ENCODE assay signal across 11 cellular contexts in genomic region chr15:42577514-42578031, GRCh38. TPM values are rescaled to one million over a fixed set of nuclear protein-coding genes. Genes with fewer than 3 reads are reported as not detected.
DNase-seq lines count a peak whose midpoint lies in the region; ATAC-seq and TF ChIP-seq lines count a peak whose summit lies in the region.
"Had no signal": no experiment of that assay in that cellular context is flagged by ENCODE, and none has a peak within 500 bp of the region (broad histone marks: within the 10 kb centered on the region; RNA-seq: fewer than 3 reads in every experiment).

No MANE protein-coding gene starts in this region.

- ATAC-seq in GM21529 (IDR thresholded peaks at IDR 0.05; ENCODE audit: unreplicated experiment) (no peak), HG02938 (IDR thresholded peaks at IDR 0.05; ENCODE audit: unreplicated experiment) (no peak), GM21515 (IDR thresholded peaks at IDR 0.05; ENCODE audit: unreplicated experiment) (no peak)

- H2AFZ ChIP-seq in OCI-LY7 (ENCODE audit: low read length) = no peak overlapping the region

- CTCF ChIA-PET in activated CD4-positive, alpha-beta T cell treated with anti-CD3 and anti-CD28 coated beads, Interleukin-2, amount 10 ng/mL, durations not matched to agents 7 days and 5 days (lab: Charles Lee) = interaction anchor here (0.6 to 0.9 kb wide), 3 partner anchors 28 to 155 kb away, joined by 3 read pairs; no protein-coding TSS in a partner anchor
- CTCF ChIA-PET in OCI-LY7 (lab: Charles Lee; ENCODE audit: unreplicated experiment) = no interaction called here

- peaks cover 0 to 25% (median 0%) of the 10 kb centered on the region in 3 donors for H3K27me3 ChIP-seq in stomach

- no peak for TF ChIP-seq POLR2A in stomach (IDR thresholded peaks at IDR 0.05)

- peaks cover 44% of the 10 kb centered on the region for H3K4me1 ChIP-seq in OCI-LY7 (ENCODE audit: insufficient read depth, low read length, poor library complexity, severe bottlenecking)
- H3K4me1 ChIP-seq in stomach = peaks cover 11 to 71% (median 42%) of the 10 kb centered on the region in 4 donors

- H3K4me2 ChIP-seq in OCI-LY7 (ENCODE audit: low read length) = peak overlapping the region; percentile 78; the same call in 1 of the 2 replicates

- peaks cover 30% of the 10 kb centered on the region for H3K27me3 Mint-ChIP-seq in activated CD4-positive, alpha-beta T cell treated with anti-CD3 and anti-CD28 coated beads, Interleukin-2, amount 10 ng/mL, durations not matched to agents 7 days and 5 days

- no peaks in the 10 kb centered on the region for H3K9me3 Mint-ChIP-seq in activated CD4-positive, alpha-beta T cell treated with anti-CD3 and anti-CD28 coated beads, Interleukin-2, amount 10 ng/mL, durations not matched to agents 7 days and 5 days

- H3K27ac ChIP-seq in OCI-LY7 (ENCODE audit: low read depth, low read length, poor library complexity, severe bottlenecking) (no peak overlapping the region), stomach (peak overlapping the region in 3 of 5 donors; percentile 25 to 63 (median 52))

- H3K36me3 ChIP-seq in OCI-LY7 (ENCODE audit: insufficient read depth, low read length) (no peaks in the 10 kb centered on the region; the same call in 1 of the 2 replicates), stomach (no peaks in the 10 kb centered on the region)

- POLR2A ChIA-PET in activated CD4-positive, alpha-beta T cell treated with anti-CD3 and anti-CD28 coated beads, Interleukin-2, amount 10 ng/mL, durations not matched to agents 7 days and 5 days (lab: Charles Lee) = no interaction called here
- POLR2A ChIA-PET in OCI-LY7 (lab: Charles Lee) = no interaction called here

- H3K36me3 Mint-ChIP-seq in activated CD4-positive, alpha-beta T cell treated with anti-CD3 and anti-CD28 coated beads, Interleukin-2, amount 10 ng/mL, durations not matched to agents 7 days and 5 days (ENCODE audit: low read depth) = peaks cover 5% of the 10 kb centered on the region

- TF ChIP-seq CTCF in OCI-LY7 (conservative IDR thresholded peaks at IDR 0.05; ENCODE audit: low read length) (no peak), stomach (IDR thresholded peaks at IDR 0.05) (no peak)

- peak overlapping the region; percentile 28 for H3K27ac Mint-ChIP-seq in activated CD4-positive, alpha-beta T cell treated with anti-CD3 and anti-CD28 coated beads, Interleukin-2, amount 10 ng/mL, durations not matched to agents 7 days and 5 days

- WGBS in stomach, 5 donors = 8 to 50% (median 38%) methylated on average over 1 of the region's 1 CpG

- H3K4me1 Mint-ChIP-seq in activated CD4-positive, alpha-beta T cell treated with anti-CD3 and anti-CD28 coated beads, Interleukin-2, amount 10 ng/mL, durations not matched to agents 7 days and 5 days = peaks cover 60% of the 10 kb centered on the region

- no TSS peak for BruUV-seq in OCI-LY7 (replicated peaks; lab: Mats Ljungman, UMichigan)

- peak overlapping the region; percentile 40 for H3K4me3 Mint-ChIP-seq in activated CD4-positive, alpha-beta T cell treated with anti-CD3 and anti-CD28 coated beads, Interleukin-2, amount 10 ng/mL, durations not matched to agents 7 days and 5 days

- DNase-seq in activated CD4-positive, alpha-beta T cell treated with anti-CD3 and anti-CD28 coated beads, Interleukin-2, amount 10 ng/mL, durations not matched to agents 7 days and 5 days = no peak
- DNase-seq in activated CD4-positive, alpha-beta T cell treated with anti-CD3 and anti-CD28 coated beads, Interleukin-2, amount 50 U/mL, for 4 hours = no peak
- DNase-seq in OCI-LY7 (ENCODE audit: low spot score) (peak; percentile 29), fibroblast of gingiva (ENCODE audit: low read depth) (peak; percentile 82), stomach (no peak)
- DNase-seq: NCI-H1092, posterior cingulate gyrus, SW 1271 had no signal

- no peaks in the 10 kb centered on the region for H4K20me1 ChIP-seq in OCI-LY7 (ENCODE audit: insufficient read depth, low read length)

- no peaks in the 10 kb centered on the region for H3K9me2 ChIP-seq in OCI-LY7 (ENCODE audit: insufficient read depth, low read length)

- no peaks in the 10 kb centered on the region; the same call in 1 of the 2 replicates for H3K9me3 ChIP-seq in OCI-LY7 (ENCODE audit: low read length)
- no peaks in the 10 kb centered on the region for H3K9me3 ChIP-seq in stomach

- peaks cover 11% of the 10 kb centered on the region; the same call in 1 of the 2 replicates for H3K79me2 ChIP-seq in OCI-LY7 (ENCODE audit: insufficient read depth, low read depth, low read length)

- H3K4me3 ChIP-seq in OCI-LY7 (ENCODE audit: low read depth, low read length, poor library complexity, severe bottlenecking) (no peak overlapping the region), stomach (peak overlapping the region in 3 of 4 donors; percentile 5 to 78 (median 8))

- intact Hi-C loops in OCI-LY7 (cut with micrococcal nuclease; ENCODE audit: unreplicated experiment) (loop anchor here (5.0 kb wide), 2 partner anchors 75 to 340 kb away; no protein-coding TSS in a partner anchor), stomach (cut with DNase I; ENCODE audit: low total_unique reads) (no loop called here)

- TF ChIP-seq EP300 in stomach (IDR thresholded peaks at IDR 0.05) = no peak

RNA-seq across cellular contexts. Expression of gene STARD9, which starts 2.2 kb away (rescaled TPM):
- total RNA-seq in activated CD4-positive, alpha-beta T cell treated with anti-CD3 and anti-CD28 coated beads, Interleukin-2, amount 10 ng/mL, durations not matched to agents 7 days and 5 days = 10 to 100 TPM in 1 of 2 experiments, 1 to 10 TPM in 1; 8.8 to 11.6 TPM
- total RNA-seq in OCI-LY7 (2014; rRNA removed; shearing (Covaris generic)) = 15.3 and 15.4 TPM in 2 replicates
- total RNA-seq in OCI-LY7 (2022) (8.9 and 9.4 TPM in 2 replicates), stomach (10 to 100 TPM in 4 of 5 donors, 1 to 10 TPM in 1; 4.9 to 45.7 (median 19.7) TPM)
- 1 to 10 TPM; 1.4 to 1.9 (median 1.5) TPM for polyA plus RNA-seq in stomach

RNA-seq across cellular contexts. Expression of gene HAUS2, which starts 28.9 kb away (rescaled TPM):
- total RNA-seq in activated CD4-positive, alpha-beta T cell treated with anti-CD3 and anti-CD28 coated beads, Interleukin-2, amount 10 ng/mL, durations not matched to agents 7 days and 5 days = 10 to 100 TPM; 36.7 to 42.9 TPM
- total RNA-seq in OCI-LY7 (2014; rRNA removed; shearing (Covaris generic)) = 44.9 and 50.4 TPM in 2 replicates
- total RNA-seq in OCI-LY7 (2022) (40.3 and 43.7 TPM in 2 replicates), stomach (10 to 100 TPM in 2 of 5 donors, 1 to 10 TPM in 3; 4.9 to 22.0 (median 8.4) TPM)
- polyA plus RNA-seq in stomach = 10 to 100 TPM in 2 of 3 donors, 1 to 10 TPM in 1; 6.3 to 15.9 (median 11.6) TPM

RNA-seq across cellular contexts. Expression of gene LRRC57, which starts 29.0 kb away (rescaled TPM):
- total RNA-seq in activated CD4-positive, alpha-beta T cell treated with anti-CD3 and anti-CD28 coated beads, Interleukin-2, amount 10 ng/mL, durations not matched to agents 7 days and 5 days = 10 to 100 TPM; 19.1 to 20.3 TPM
- total RNA-seq in OCI-LY7 (2014; rRNA removed; shearing (Covaris generic)) = 17.9 and 18.5 TPM in 2 replicates
- 21.1 and 29.0 TPM in 2 replicates for total RNA-seq in OCI-LY7 (2022)
- total RNA-seq in stomach = 10 to 100 TPM in 4 of 5 donors, 1 to 10 TPM in 1; 7.5 to 67.9 (median 31.2) TPM
- 1 to 10 TPM; 4.7 to 8.2 (median 5.6) TPM for polyA plus RNA-seq in stomach

Comparison
In these comparisons a context has a peak if more than half of its experiments do, and no peak if none do; other contexts are left out.
1. DNase-seq: peak in OCI-LY7 (single experiment) and fibroblast of gingiva (single experiment); none in activated CD4-positive, alpha-beta T cell treated with anti-CD3 and anti-CD28 coated beads, Interleukin-2, amount 10 ng/mL, durations not matched to agents 7 days and 5 days (single experiment), activated CD4-positive, alpha-beta T cell treated with anti-CD3 and anti-CD28 coated beads, Interleukin-2, amount 50 U/mL, for 4 hours (0 of 2) and stomach (single experiment).